ENCODE assay signal across 8 cellular contexts in genomic region chr9:120876842-120877240, GRCh38. TPM values are rescaled to one million over a fixed set of nuclear protein-coding genes. Genes with fewer than 3 reads are reported as not detected.
DNase-seq lines count a peak whose midpoint lies in the region; ATAC-seq and TF ChIP-seq lines count a peak whose summit lies in the region.

Gene PHF19 (minus strand): TSS chr9:120877188. CDS start chr9:120874741, 2,447 bp downstream.

- no peaks in the 10 kb centered on the region for H3K27me3 Mint-ChIP-seq in central memory CD8-positive, alpha-beta T cell

- DNase-seq in stimulated activated naive CD4-positive, alpha-beta T cell (lab: John Stamatoyannopoulos, UW): peak in 4 of 6 experiments; percentile 32 to 60 (median 37)
- no peak for DNase-seq in stimulated activated naive CD4-positive, alpha-beta T cell treated with Interleukin-2 at 50 U/mL for 16 hours (lab: John Stamatoyannopoulos, UW)
- peak in 1 of 3 donors; percentile 65 for DNase-seq in Peyer's patch
- DNase-seq in central memory CD8-positive, alpha-beta T cell (ENCODE audit: low spot score in 2 of 2): no peak
- no peak for DNase-seq in left lobe of liver (ENCODE audit: low spot score)
- DNase-seq in suprapubic skin (ENCODE audit: low spot score in 2 of 2): no peak
- no peak for DNase-seq in GF-D8 (lab: John Stamatoyannopoulos, UW)

- H3K4me1 ChIP-seq in Peyer's patch: peaks cover 0 to 17% (median 7%) of the 10 kb centered on the region in 4 donors
- H3K4me1 ChIP-seq in suprapubic skin: peaks cover 26% of the 10 kb centered on the region

- WGBS in suprapubic skin: no CpG with 5 or more reads among the region's 45 CpGs

- TF ChIP-seq EP300 in suprapubic skin (IDR thresholded peaks at IDR 0.05): no peak

- peak within 1 kb of the TSS; percentile 76 for H3K27ac Mint-ChIP-seq in central memory CD8-positive, alpha-beta T cell (ENCODE audit: low read depth)

- H3K9me3 Mint-ChIP-seq in central memory CD8-positive, alpha-beta T cell: no peaks in the 10 kb centered on the region

- H3K36me3 Mint-ChIP-seq in central memory CD8-positive, alpha-beta T cell (ENCODE audit: insufficient read depth): peaks cover 31% of the 10 kb centered on the region

- peak within 1 kb of the TSS; percentile 81 for H3K4me3 Mint-ChIP-seq in central memory CD8-positive, alpha-beta T cell

- TF ChIP-seq POLR2A in Peyer's patch (IDR thresholded peaks at IDR 0.05): no peak
- TF ChIP-seq POLR2A in suprapubic skin (IDR thresholded peaks at IDR 0.05): no peak

- ATAC-seq in HG02981 (IDR thresholded peaks at IDR 0.05; ENCODE audit: unreplicated experiment): peak; percentile 10
- peak; percentile 12 for ATAC-seq in central memory CD8-positive, alpha-beta T cell (replicated peaks; ENCODE audit: extremely low read depth, poor library complexity, severe bottlenecking)
- ATAC-seq in left lobe of liver: peak; percentile 5

- H3K27me3 ChIP-seq in Peyer's patch: no peaks in the 10 kb centered on the region
- no peaks in the 10 kb centered on the region for H3K27me3 ChIP-seq in suprapubic skin

- H3K4me3 ChIP-seq in Peyer's patch (peak within 1 kb of the TSS; percentile 57 to 88 (median 77)), suprapubic skin (peak within 1 kb of the TSS; percentile 82)

- H3K27ac ChIP-seq in Peyer's patch: peak within 1 kb of the TSS; percentile 90 to 97 (median 94)
- peak within 1 kb of the TSS; percentile 90 for H3K27ac ChIP-seq in suprapubic skin

- no peak for TF ChIP-seq CTCF in Peyer's patch (IDR thresholded peaks at IDR 0.05)
- no peak for TF ChIP-seq CTCF in suprapubic skin (IDR thresholded peaks at IDR 0.05)

- peaks cover 51% of the 10 kb centered on the region for H3K4me1 Mint-ChIP-seq in central memory CD8-positive, alpha-beta T cell

- H3K36me3 ChIP-seq in Peyer's patch: no peaks in the 10 kb centered on the region
- H3K36me3 ChIP-seq in suprapubic skin: no peaks in the 10 kb centered on the region

- H3K9me3 ChIP-seq in Peyer's patch (no peaks in the 10 kb centered on the region), suprapubic skin (no peaks in the 10 kb centered on the region)

RNA-seq across cellular contexts. Expression of gene PHF19, which starts in this region (rescaled TPM):
- total RNA-seq in Peyer's patch (10 to 100 TPM in 3 of 4 donors, 1 to 10 TPM in 1; 7.2 to 76.7 (median 20.6) TPM), left lobe of liver (2.4 TPM), suprapubic skin (10 to 100 TPM; 11.3 to 15.5 (median 13.8) TPM)

Comparison
In these comparisons a context has a peak if more than half of its experiments do, and no peak if none do; other contexts are left out.
1. DNase-seq: peak in stimulated activated naive CD4-positive, alpha-beta T cell (4 of 6); none in stimulated activated naive CD4-positive, alpha-beta T cell treated with Interleukin-2 at 50 U/mL for 16 hours (single experiment), central memory CD8-positive, alpha-beta T cell (0 of 2), left lobe of liver (single experiment), suprapubic skin (0 of 2) and GF-D8 (single experiment).
2. Peak in every context shown above with its lines, with median percentiles within 50 percentile points of each other: ATAC-seq.